Comparison of ENCODE assay signal across 5 cellular contexts in the genomic region with DNA sequence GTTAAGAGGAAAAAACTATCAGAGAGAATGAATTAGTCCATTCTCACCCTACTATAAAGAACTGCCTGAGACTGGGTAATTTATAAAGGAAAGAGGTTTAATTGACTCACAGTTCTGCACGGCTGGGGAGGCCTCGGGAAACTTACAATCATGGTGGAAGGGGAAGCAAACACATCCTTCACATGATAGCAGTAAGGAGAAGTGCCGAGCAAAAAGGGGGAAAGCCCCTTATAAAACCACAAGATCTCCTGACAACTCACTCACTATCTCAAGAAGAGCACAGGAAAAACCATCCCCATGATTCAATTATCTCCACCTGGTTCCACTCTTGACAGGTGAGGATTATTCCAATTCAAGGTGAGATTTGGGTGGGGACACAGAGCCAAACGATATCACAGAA. TPM values are rescaled to one million over a fixed set of nuclear protein-coding genes. Genes with fewer than 3 reads are reported as not detected.
"Had no signal": no experiment of that assay in that cellular context is flagged by ENCODE, and none has a peak within 500 bp of the region (broad histone marks: within the 10 kb centered on the region; RNA-seq: fewer than 3 reads in every experiment).

No MANE protein-coding gene starts in this region.

RNA-seq across cellular contexts. Expression of a gene that starts 29.3 kb away (rescaled TPM):
- total RNA-seq: activated CD4-positive, alpha-beta T cell treated with anti-CD3 and anti-CD28 coated beads, Interleukin-2, amount 10 ng/mL, durations not matched to agents 24 days and 14 days; activated T-helper 1 cell treated with anti-CD3 and anti-CD28 coated beads, Interleukin-12 subunit alpha, Interleukin-12 subunit beta, Interleukin-2, Interleukin-4 antibody, amounts not matched to agents 30 ng/mL and 10 ng/mL and 1 ng/mL, durations not matched to agents 14 hours and 24 hours and 36 hours; activated T-helper 2 cell treated with anti-CD3 and anti-CD28 coated beads, Interferon-gamma antibody, Interleukin-2, Interleukin-4, amounts not matched to agents 10 μg/mL and 5 μg/mL and 100 μg/mL, durations not matched to agents 14 hours and 24 hours and 36 hours; chondrocyte; gastrocnemius medialis had no signal
